Comparison of ENCODE assay signal across 1 cellular context in genomic region chr6:28943557-28944411, GRCh38.
TF ChIP-seq lines count a peak whose summit lies in the region.

No MANE protein-coding gene starts in this region.

TF ChIP-seq in HepG2, 621 proteins besides CTCF, POLR2A, EP300 and RAD21 (continued from another document and continues in another):
- TF ChIP-seq, protein P1, sequence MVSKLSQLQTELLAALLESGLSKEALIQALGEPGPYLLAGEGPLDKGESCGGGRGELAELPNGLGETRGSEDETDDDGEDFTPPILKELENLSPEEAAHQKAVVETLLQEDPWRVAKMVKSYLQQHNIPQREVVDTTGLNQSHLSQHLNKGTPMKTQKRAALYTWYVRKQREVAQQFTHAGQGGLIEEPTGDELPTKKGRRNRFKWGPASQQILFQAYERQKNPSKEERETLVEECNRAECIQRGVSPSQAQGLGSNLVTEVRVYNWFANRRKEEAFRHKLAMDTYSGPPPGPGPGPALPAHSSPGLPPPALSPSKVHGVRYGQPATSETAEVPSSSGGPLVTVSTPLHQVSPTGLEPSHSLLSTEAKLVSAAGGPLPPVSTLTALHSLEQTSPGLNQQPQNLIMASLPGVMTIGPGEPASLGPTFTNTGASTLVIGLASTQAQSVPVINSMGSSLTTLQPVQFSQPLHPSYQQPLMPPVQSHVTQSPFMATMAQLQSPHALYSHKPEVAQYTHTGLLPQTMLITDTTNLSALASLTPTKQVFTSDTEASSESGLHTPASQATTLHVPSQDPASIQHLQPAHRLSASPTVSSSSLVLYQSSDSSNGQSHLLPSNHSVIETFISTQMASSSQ (IDR thresholded peaks at IDR 0.05; ENCODE audit: low read depth): peak; percentile 30; the same call in 1 of the 2 replicates
- TF ChIP-seq, protein P1 (CRISPR knock-in tag; IDR thresholded peaks at IDR 0.05; ENCODE audit: borderline replicate concordance): 0 out of 2 replicates have a peak, but pooled peaks have one; percentile 65
- TF ChIP-seq ZNF296 (CRISPR knock-in tag; conservative IDR thresholded peaks at IDR 0.05) (no peak), RXRB (CRISPR knock-in tag; IDR thresholded peaks at IDR 0.05; ENCODE audit: borderline replicate concordance) (peak; percentile 63; the same call in 1 of the 2 replicates), SAP130 (CRISPR knock-in tag; IDR thresholded peaks at IDR 0.05; ENCODE audit: low read depth) (peak; percentile 67; the same call in 1 of the 2 replicates), TIGD3 (CRISPR knock-in tag; IDR thresholded peaks at IDR 0.05; ENCODE audit: borderline replicate concordance) (0 out of 2 replicates have a peak, but pooled peaks have one; percentile 24), SYNCRIP (IDR thresholded peaks at IDR 0.05; ENCODE audit: insufficient read depth, low read depth, low read length) (no peak), NFYB (CRISPR knock-in tag; IDR thresholded peaks at IDR 0.05) (0 out of 2 replicates have a peak, but pooled peaks have one; percentile 18), HDAC2 (CRISPR knock-in tag; IDR thresholded peaks at IDR 0.05) (peak; percentile 83), PHF21A (CRISPR knock-in tag; IDR thresholded peaks at IDR 0.05) (peak; percentile 72; the same call in 1 of the 2 replicates), HNF4G (IDR thresholded peaks at IDR 0.05; ENCODE audit: borderline replicate concordance, low read depth, low read length) (peak; percentile 13; the same call in 1 of the 2 replicates), HNF4G (CRISPR knock-in tag; IDR thresholded peaks at IDR 0.05; ENCODE audit: borderline replicate concordance, low read depth) (0 out of 2 replicates have a peak, but pooled peaks have one; percentile 48), ZBTB34 (CRISPR knock-in tag; IDR thresholded peaks at IDR 0.05) (no peak), ZNF280D (CRISPR knock-in tag; IDR thresholded peaks at IDR 0.05) (no peak), GTF2F1 (IDR thresholded peaks at IDR 0.05; ENCODE audit: low read length) (no peak), ARNTL (CRISPR knock-in tag; IDR thresholded peaks at IDR 0.05) (peak; percentile 60; the same call in 1 of the 2 replicates), ZNF841 (CRISPR knock-in tag; IDR thresholded peaks at IDR 0.05; ENCODE audit: borderline replicate concordance) (no peak), ZNF674 (CRISPR knock-in tag; IDR thresholded peaks at IDR 0.05; ENCODE audit: low read depth) (no peak), POLR2G (IDR thresholded peaks at IDR 0.05; ENCODE audit: low read depth, low read length) (no peak), ZNF652 (CRISPR knock-in tag; IDR thresholded peaks at IDR 0.05; ENCODE audit: borderline replicate concordance, low read depth) (0 out of 2 replicates have a peak, but pooled peaks have one; percentile 5), ZNF557 (CRISPR knock-in tag; IDR thresholded peaks at IDR 0.05) (no peak), JUN (CRISPR knock-in tag; IDR thresholded peaks at IDR 0.05) (no peak; the same call in 1 of the 2 replicates), RNF2 (conservative IDR thresholded peaks at IDR 0.05; ENCODE audit: low read depth) (no peak), FOSL2 (CRISPR knock-in tag; IDR thresholded peaks at IDR 0.05) (peak; percentile 68), RARA (CRISPR knock-in tag; IDR thresholded peaks at IDR 0.05) (no peak; the same call in 1 of the 2 replicates), ZNF101 (CRISPR knock-in tag; IDR thresholded peaks at IDR 0.05; ENCODE audit: borderline replicate concordance, low read depth) (0 out of 2 replicates have a peak, but pooled peaks have one; percentile 39), ZNF232 (CRISPR knock-in tag; IDR thresholded peaks at IDR 0.05; ENCODE audit: borderline replicate concordance) (peak; percentile 50; the same call in 1 of the 2 replicates), DR1 (CRISPR knock-in tag; IDR thresholded peaks at IDR 0.05) (peak; percentile 97), ZSCAN22 (CRISPR knock-in tag; IDR thresholded peaks at IDR 0.05) (no peak), ZNF598 (CRISPR knock-in tag; IDR thresholded peaks at IDR 0.05; ENCODE audit: borderline replicate concordance) (peak; percentile 22; the same call in 1 of the 2 replicates), PCBP2 (optimal IDR thresholded peaks at IDR 0.05; ENCODE audit: low read depth, low read length, poor library complexity, severe bottlenecking) (no peak), AGO1 (IDR thresholded peaks at IDR 0.05; ENCODE audit: low read depth, low read length, poor library complexity, severe bottlenecking) (no peak), MAX (IDR thresholded peaks at IDR 0.05) (peak; percentile 67; the same call in 1 of the 2 replicates), NKX3-1 (CRISPR knock-in tag; IDR thresholded peaks at IDR 0.05) (no peak)
- TF ChIP-seq, protein P2, sequence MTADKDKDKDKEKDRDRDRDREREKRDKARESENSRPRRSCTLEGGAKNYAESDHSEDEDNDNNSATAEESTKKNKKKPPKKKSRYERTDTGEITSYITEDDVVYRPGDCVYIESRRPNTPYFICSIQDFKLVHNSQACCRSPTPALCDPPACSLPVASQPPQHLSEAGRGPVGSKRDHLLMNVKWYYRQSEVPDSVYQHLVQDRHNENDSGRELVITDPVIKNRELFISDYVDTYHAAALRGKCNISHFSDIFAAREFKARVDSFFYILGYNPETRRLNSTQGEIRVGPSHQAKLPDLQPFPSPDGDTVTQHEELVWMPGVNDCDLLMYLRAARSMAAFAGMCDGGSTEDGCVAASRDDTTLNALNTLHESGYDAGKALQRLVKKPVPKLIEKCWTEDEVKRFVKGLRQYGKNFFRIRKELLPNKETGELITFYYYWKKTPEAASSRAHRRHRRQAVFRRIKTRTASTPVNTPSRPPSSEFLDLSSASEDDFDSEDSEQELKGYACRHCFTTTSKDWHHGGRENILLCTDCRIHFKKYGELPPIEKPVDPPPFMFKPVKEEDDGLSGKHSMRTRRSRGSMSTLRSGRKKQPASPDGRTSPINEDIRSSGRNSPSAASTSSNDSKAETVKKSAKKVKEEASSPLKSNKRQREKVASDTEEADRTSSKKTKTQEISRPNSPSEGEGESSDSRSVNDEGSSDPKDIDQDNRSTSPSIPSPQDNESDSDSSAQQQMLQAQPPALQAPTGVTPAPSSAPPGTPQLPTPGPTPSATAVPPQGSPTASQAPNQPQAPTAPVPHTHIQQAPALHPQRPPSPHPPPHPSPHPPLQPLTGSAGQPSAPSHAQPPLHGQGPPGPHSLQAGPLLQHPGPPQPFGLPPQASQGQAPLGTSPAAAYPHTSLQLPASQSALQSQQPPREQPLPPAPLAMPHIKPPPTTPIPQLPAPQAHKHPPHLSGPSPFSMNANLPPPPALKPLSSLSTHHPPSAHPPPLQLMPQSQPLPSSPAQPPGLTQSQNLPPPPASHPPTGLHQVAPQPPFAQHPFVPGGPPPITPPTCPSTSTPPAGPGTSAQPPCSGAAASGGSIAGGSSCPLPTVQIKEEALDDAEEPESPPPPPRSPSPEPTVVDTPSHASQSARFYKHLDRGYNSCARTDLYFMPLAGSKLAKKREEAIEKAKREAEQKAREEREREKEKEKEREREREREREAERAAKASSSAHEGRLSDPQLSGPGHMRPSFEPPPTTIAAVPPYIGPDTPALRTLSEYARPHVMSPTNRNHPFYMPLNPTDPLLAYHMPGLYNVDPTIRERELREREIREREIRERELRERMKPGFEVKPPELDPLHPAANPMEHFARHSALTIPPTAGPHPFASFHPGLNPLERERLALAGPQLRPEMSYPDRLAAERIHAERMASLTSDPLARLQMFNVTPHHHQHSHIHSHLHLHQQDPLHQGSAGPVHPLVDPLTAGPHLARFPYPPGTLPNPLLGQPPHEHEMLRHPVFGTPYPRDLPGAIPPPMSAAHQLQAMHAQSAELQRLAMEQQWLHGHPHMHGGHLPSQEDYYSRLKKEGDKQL (CRISPR knock-in tag; IDR thresholded peaks at IDR 0.05; ENCODE audit: low read depth): no peak
- TF ChIP-seq, protein P3, sequence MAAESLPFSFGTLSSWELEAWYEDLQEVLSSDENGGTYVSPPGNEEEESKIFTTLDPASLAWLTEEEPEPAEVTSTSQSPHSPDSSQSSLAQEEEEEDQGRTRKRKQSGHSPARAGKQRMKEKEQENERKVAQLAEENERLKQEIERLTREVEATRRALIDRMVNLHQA (CRISPR knock-in tag; IDR thresholded peaks at IDR 0.05): no peak
